ENCODE assay signal across 1 cellular context in genomic region chr2:173938700-173939384, GRCh38.
TF ChIP-seq lines count a peak whose summit lies in the region.

No MANE protein-coding gene starts in this region.

TF ChIP-seq in K562, 482 proteins besides CTCF, POLR2A, EP300 and RAD21:
- TF ChIP-seq ZBTB26 (CRISPR knock-in tag; IDR thresholded peaks at IDR 0.05) (no peak), CBFA2T2 (conservative IDR thresholded peaks at IDR 0.05) (peak; percentile 49), SMARCE1 (IDR thresholded peaks at IDR 0.05) (0 out of 2 replicates have a peak, but pooled peaks have one; percentile 13), NCOA4 (IDR thresholded peaks at IDR 0.05; ENCODE audit: partially characterized antibody) (no peak), CBFA2T3 (IDR thresholded peaks at IDR 0.05) (peak; percentile 72), TCF3 (CRISPR knock-in tag; IDR thresholded peaks at IDR 0.05) (peak; percentile 50; the same call in 1 of the 2 replicates), ARID1B (IDR thresholded peaks at IDR 0.05) (peak; percentile 57), HDGF (IDR thresholded peaks at IDR 0.05) (no peak), HMGXB4 (CRISPR knock-in tag; IDR thresholded peaks at IDR 0.05) (no peak), IRF2 (CRISPR knock-in tag; IDR thresholded peaks at IDR 0.05) (no peak), ARID3A (IDR thresholded peaks at IDR 0.05; ENCODE audit: borderline replicate concordance, low read depth, low read length) (0 out of 2 replicates have a peak, but pooled peaks have one; percentile 43), ZNF217 (CRISPR knock-in tag; IDR thresholded peaks at IDR 0.05) (no peak), SMARCA4 (IDR thresholded peaks at IDR 0.05) (peak; percentile 20; the same call in 1 of the 2 replicates), CREM (IDR thresholded peaks at IDR 0.05; ENCODE audit: low read depth) (0 out of 2 replicates have a peak, but pooled peaks have one; percentile 11), CBX1 (IDR thresholded peaks at IDR 0.05; ENCODE audit: low read depth) (no peak), TAL1 (IDR thresholded peaks at IDR 0.05) (peak; percentile 60), TEAD4 (IDR thresholded peaks at IDR 0.05; ENCODE audit: low read length) (peak; percentile 75), TEAD4 (CRISPR knock-in tag; IDR thresholded peaks at IDR 0.05; ENCODE audit: borderline replicate concordance) (no peak), KDM2B (CRISPR knock-in tag; IDR thresholded peaks at IDR 0.05) (no peak), FOXK1 (CRISPR knock-in tag; IDR thresholded peaks at IDR 0.05; ENCODE audit: borderline replicate concordance) (no peak), CTBP1 (IDR thresholded peaks at IDR 0.05; ENCODE audit: borderline replicate concordance) (peak; percentile 16; the same call in 1 of the 2 replicates), SUPT5H (IDR thresholded peaks at IDR 0.05) (no peak)
TF ChIP-seq in K562: peak in this region for 11.
